Comparison of ENCODE assay signal across 1 cellular context in genomic region chr13:76470991-76471390, GRCh38.
TF ChIP-seq lines count a peak whose summit lies in the region.

No MANE protein-coding gene starts in this region.

TF ChIP-seq in WTC11, 78 proteins besides CTCF, POLR2A, EP300 and RAD21 (continued from another document):
- TF ChIP-seq ATF6 (CRISPR knock-in tag; IDR thresholded peaks at IDR 0.05) (no peak), TEAD1 (CRISPR knock-in tag; IDR thresholded peaks at IDR 0.05) (no peak), OVOL2 (CRISPR knock-in tag; IDR thresholded peaks at IDR 0.05; ENCODE audit: borderline replicate concordance) (no peak)
